ENCODE assay signal across 21 cellular contexts in genomic region chr2:100145893-100146753, GRCh38.
"Had no signal": no experiment of that assay in that cellular context is flagged by ENCODE, and none has a peak within 500 bp of the region (broad histone marks: within the 10 kb centered on the region; RNA-seq: fewer than 3 reads in every experiment).

No MANE protein-coding gene starts in this region.

- H3K9me3 ChIP-seq: lower lobe of right lung, right lobe of liver, stomach, thoracic aorta, transverse colon had no signal

- H3K4me1 ChIP-seq: gastroesophageal sphincter, left ventricle myocardium inferior, lower lobe of right lung, psoas muscle, right lobe of liver, stomach, transverse colon had no signal

- H3K27ac ChIP-seq: gastroesophageal sphincter, left ventricle myocardium inferior, lower lobe of right lung, psoas muscle, right lobe of liver, spleen, stomach, thoracic aorta, transverse colon had no signal

- DNase-seq: effector memory CD4-positive, alpha-beta T cell; foreskin fibroblast; immature natural killer cell; kidney; left cardiac atrium; left ventricle myocardium inferior; lower lobe of right lung; psoas muscle; retina; right lobe of liver; spleen; stimulated activated CD4-positive, alpha-beta T cell treated with anti-CD3 and anti-CD28 coated beads, Interleukin-15, amount 100 ng/mL, for 24 hours; stimulated activated CD4-positive, alpha-beta T cell treated with anti-CD3 and anti-CD28 coated beads, Interleukin-1b, Interleukin-23, amount 100 ng/mL, for 48 hours; stimulated activated CD4-positive, alpha-beta T cell treated with anti-CD3 and anti-CD28 coated beads, Interleukin-4, amount 100 ng/mL, for 4 hours; stimulated activated naive CD4-positive, alpha-beta T cell; stomach; substantia nigra; transverse colon had no signal

- H3K4me3 ChIP-seq: gastroesophageal sphincter, left ventricle myocardium inferior, lower lobe of right lung, psoas muscle, right lobe of liver, spleen, stomach, thoracic aorta, transverse colon had no signal

- H3K36me3 ChIP-seq: gastroesophageal sphincter, left ventricle myocardium inferior, lower lobe of right lung, right lobe of liver, spleen, stomach, thoracic aorta, transverse colon had no signal

- ATAC-seq: esophagus mucosa, gastroesophageal sphincter, left cardiac atrium, lower lobe of right lung, psoas muscle had no signal

- H3K27me3 ChIP-seq: gastroesophageal sphincter, right lobe of liver, spleen, stomach, transverse colon had no signal
